ENCODE assay signal across 17 cellular contexts in genomic region chr2:14520385-14520945, GRCh38.
"Had no signal": no experiment of that assay in that cellular context is flagged by ENCODE, and none has a peak within 500 bp of the region (broad histone marks: within the 10 kb centered on the region; RNA-seq: fewer than 3 reads in every experiment).

No MANE protein-coding gene starts in this region.

- H2AFZ ChIP-seq: parathyroid adenoma had no signal

- H3K36me3 ChIP-seq: gastrocnemius medialis, prostate gland, right lobe of liver had no signal

- H3K9ac ChIP-seq: parathyroid adenoma had no signal

- ATAC-seq: esophagus mucosa; gastrocnemius medialis; left colon; left ventricle myocardium superior; right lobe of liver; stimulated activated memory B cell treated with anti-CD40 and anti-IgM and Interleukin-4, amounts not matched to agents 10 μg/mL and 1 μg/mL and 100 μg/mL, for 72 hours had no signal

- H3K27me3 ChIP-seq: gastrocnemius medialis, right lobe of liver had no signal

- DNase-seq: effector CD8-positive, alpha-beta T cell; gastrocnemius medialis; immature natural killer cell; kidney; left colon; left ventricle myocardium superior; mesenchymal stem cell; midbrain; naive B cell; right lobe of liver; stimulated activated CD4-positive, alpha-beta T cell treated with anti-CD3 and anti-CD28 coated beads, Interleukin-4, amount 100 ng/mL, for 24 hours; trophoblast cell had no signal

- H3K27ac ChIP-seq: gastrocnemius medialis, parathyroid adenoma, prostate gland, right lobe of liver had no signal

- H3K4me1 ChIP-seq: gastrocnemius medialis, parathyroid adenoma, prostate gland, right lobe of liver had no signal

- H3K4me3 ChIP-seq: gastrocnemius medialis, lung, prostate gland, right lobe of liver had no signal

- H3K9me3 ChIP-seq: gastrocnemius medialis, prostate gland, right lobe of liver had no signal
